ENCODE assay signal across 15 cellular contexts in the genomic region with DNA sequence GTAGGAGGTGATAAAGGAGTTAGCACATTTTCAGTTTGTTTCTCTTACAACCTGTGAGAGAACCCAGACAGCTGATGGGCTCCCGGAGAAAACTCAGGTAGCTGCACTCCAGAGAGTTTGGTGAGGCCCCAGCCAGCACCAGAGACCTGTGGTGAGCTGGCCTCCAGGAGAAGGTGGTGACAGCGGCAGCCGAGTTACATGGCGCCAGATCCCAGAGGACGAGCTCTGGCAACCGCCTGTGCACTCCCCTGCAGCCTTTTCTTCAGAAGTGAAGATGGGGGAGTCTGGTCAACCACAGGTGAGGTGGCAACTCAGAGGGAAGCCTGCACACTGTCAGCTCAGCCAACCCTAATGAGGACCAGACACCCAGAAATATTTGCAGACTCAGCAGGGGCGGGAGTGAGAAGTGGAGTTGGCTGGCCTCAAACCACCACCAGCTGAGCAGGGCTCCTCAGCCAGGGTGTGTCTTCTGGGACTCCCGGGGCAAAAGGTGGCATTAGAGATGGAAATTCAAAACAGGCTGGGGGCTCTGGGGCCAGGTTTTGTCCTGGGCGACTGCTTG.
DNase-seq lines count a peak whose midpoint lies in the region; ATAC-seq and TF ChIP-seq lines count a peak whose summit lies in the region.
"Had no signal": no experiment of that assay in that cellular context is flagged by ENCODE, and none has a peak within 500 bp of the region (broad histone marks: within the 10 kb centered on the region; RNA-seq: fewer than 3 reads in every experiment).

No MANE protein-coding gene starts in this region.

- H3K27me3 ChIP-seq in BLaER1 treated with 17β-estradiol and CSF1 and Interleukin-3, amounts not matched to agents 10 nM and 100 nM, result no peaks in the 10 kb centered on the region
- H3K27me3 ChIP-seq in left ventricle myocardium inferior (ENCODE audit: low read depth), result peaks cover 53% of the 10 kb centered on the region
- H3K27me3 ChIP-seq: SJSA1 had no signal

- H3K4me1 ChIP-seq in BLaER1 treated with 17β-estradiol and CSF1 and Interleukin-3, amounts not matched to agents 10 nM and 100 nM, result peaks cover 0 to 73% (median 5%) of the 10 kb centered on the region in 10 experiments; a peak in 9 of 20 replicates
- peaks cover 19% of the 10 kb centered on the region for H3K4me1 ChIP-seq in left ventricle myocardium inferior

- H3K27ac ChIP-seq in BLaER1 treated with 17β-estradiol and CSF1 and Interleukin-3, amounts not matched to agents 10 nM and 100 nM, result peak overlapping the region in 5 of 11 experiments; percentile 29 to 86 (median 70); a peak in 10 of 22 replicates
- peak overlapping the region; percentile 63 for H3K27ac ChIP-seq in left ventricle myocardium inferior (replicated peaks)
- H3K27ac ChIP-seq in skin epidermis, result peak overlapping the region in 16 of 21 experiments; percentile 0 to 73 (median 58)
- H3K27ac ChIP-seq: SJSA1 had no signal

- H3K4me2 ChIP-seq in BLaER1 treated with 17β-estradiol and CSF1 and Interleukin-3, amounts not matched to agents 10 nM and 100 nM, result peak overlapping the region in 6 of 11 experiments; percentile 4 to 92 (median 60); a peak in 10 of 22 replicates

- intact Hi-C loops in left ventricle myocardium inferior (cut with micrococcal nuclease), result no loop called here

- peak overlapping the region in 4 of 11 experiments; percentile 43 to 78 (median 74); a peak in 7 of 22 replicates for H3K9ac ChIP-seq in BLaER1 treated with 17β-estradiol and CSF1 and Interleukin-3, amounts not matched to agents 10 nM and 100 nM

- H4K20me1 ChIP-seq in BLaER1 treated with 17β-estradiol and CSF1 and Interleukin-3, amounts not matched to agents 10 nM and 100 nM, result no peaks in the 10 kb centered on the region

- DNase-seq in RPMI8226 (peak; percentile 20), left ventricle myocardium inferior (no peak), GM19240 (ENCODE audit: insufficient read length, low spot score) (no peak), globus pallidus (ENCODE audit: low spot score) (no peak)
- DNase-seq in activated CD4-positive, CD25-positive, alpha-beta regulatory T cell treated with anti-CD3 and anti-CD28 coated beads, Interleukin-2, amount 50 U/mL, for 72 hours, result no peak
- DNase-seq: Calu3; cortex of kidney; NCI-H1930; NCI-H510A; stimulated activated CD4-positive, alpha-beta T cell treated with anti-CD3 and anti-CD28 coated beads, Interleukin-4, amount 100 ng/mL, for 1 hour had no signal

- no peak for ATAC-seq in GM18909 (IDR thresholded peaks at IDR 0.05; ENCODE audit: poor library complexity, unreplicated experiment)
- ATAC-seq: natural killer cell treated with Interleukin-12 subunit alpha and Interleukin-12 subunit beta and Interleukin-15 and Interleukin-18, amount 100 ng/mL, for 72 hours had no signal

- H3K36me3 ChIP-seq in BLaER1 treated with 17β-estradiol and CSF1 and Interleukin-3, amounts not matched to agents 10 nM and 100 nM, result no peaks in the 10 kb centered on the region
- no peaks in the 10 kb centered on the region for H3K36me3 ChIP-seq in left ventricle myocardium inferior
- H3K36me3 ChIP-seq: SJSA1 had no signal

- H3K9me3 ChIP-seq in BLaER1 treated with 17β-estradiol and CSF1 and Interleukin-3, amounts not matched to agents 10 nM and 100 nM (replicated peaks in 1 of 11), result no peaks in the 10 kb centered on the region
- no peaks in the 10 kb centered on the region for H3K9me3 ChIP-seq in left ventricle myocardium inferior (replicated peaks)
- H3K9me3 ChIP-seq: SJSA1 had no signal

- peak overlapping the region in 2 of 10 experiments; percentile 14 to 18; a peak in 1 of 20 replicates for H3K4me3 ChIP-seq in BLaER1 treated with 17β-estradiol and CSF1 and Interleukin-3, amounts not matched to agents 10 nM and 100 nM
- peak overlapping the region; percentile 4 for H3K4me3 ChIP-seq in left ventricle myocardium inferior
- no peak overlapping the region for H3K4me3 ChIP-seq in skin epidermis
- H3K4me3 ChIP-seq: SJSA1 had no signal

- TF ChIP-seq CTCF in left ventricle myocardium inferior (IDR thresholded peaks at IDR 0.05; ENCODE audit: borderline replicate concordance), result no peak
